24 cellular contexts compared by ENCODE assay signal in genomic region chr4:156660470-156660869, GRCh38.
"Had no signal": no experiment of that assay in that cellular context is flagged by ENCODE, and none has a peak within 500 bp of the region (broad histone marks: within the 10 kb centered on the region; RNA-seq: fewer than 3 reads in every experiment).

No MANE protein-coding gene starts in this region.

- ATAC-seq: activated T-cell treated with anti-CD3 and anti-CD28 coated beads, Interleukin-2, amount 50 U/mL, for 4 hours; Right ventricle myocardium inferior; T-cell had no signal

- H3K27me3 ChIP-seq: brain microvascular endothelial cell, cardiac muscle cell had no signal

- H3K27ac Mint-ChIP-seq: activated CD4-positive, alpha-beta memory T cell treated with anti-CD3 and anti-CD28 coated beads for 36 hours; activated CD4-positive, alpha-beta T cell treated with anti-CD3 and anti-CD28 coated beads, Interleukin-2, amount 10 ng/mL, durations not matched to agents 7 days and 5 days; activated naive CD4-positive, alpha-beta T cell treated with anti-CD3 and anti-CD28 coated beads for 36 hours; activated naive CD8-positive, alpha-beta T cell; T-cell had no signal

- H3K4me3 ChIP-seq: cardiac muscle cell, SK-N-MC had no signal

- H3K36me3 ChIP-seq: brain microvascular endothelial cell, cardiac muscle cell had no signal

- H3K36me3 Mint-ChIP-seq: activated CD4-positive, alpha-beta memory T cell treated with anti-CD3 and anti-CD28 coated beads for 36 hours; activated naive CD8-positive, alpha-beta T cell; T-cell had no signal

- H3K4me1 Mint-ChIP-seq: activated CD4-positive, alpha-beta T cell treated with anti-CD3 and anti-CD28 coated beads, Interleukin-2, amount 10 ng/mL, durations not matched to agents 7 days and 5 days; T-cell had no signal

- H3K9ac ChIP-seq: KMS-11 had no signal

- H3K9me3 Mint-ChIP-seq: activated CD4-positive, alpha-beta T cell treated with anti-CD3 and anti-CD28 coated beads, Interleukin-2, amount 10 ng/mL, durations not matched to agents 7 days and 5 days had no signal

- H3K27ac ChIP-seq: brain microvascular endothelial cell, cardiac muscle cell, KMS-11, SK-N-MC, VCaP had no signal

- DNase-seq: activated CD4-positive, alpha-beta memory T cell treated with anti-CD3 and anti-CD28 coated beads for 36 hours; activated CD4-positive, alpha-beta T cell treated with anti-CD3 and anti-CD28 coated beads, Interleukin-2, amount 10 ng/mL, durations not matched to agents 7 days and 5 days; activated CD4-positive, CD25-positive, alpha-beta regulatory T cell; activated CD8-positive, alpha-beta memory T cell treated with anti-CD3 and anti-CD28 coated beads for 24 hours; activated effector memory CD4-positive, alpha-beta T cell treated with anti-CD3 and anti-CD28 coated beads, Interleukin-2, amount 50 U/mL, for 16 hours; activated naive CD4-positive, alpha-beta T cell treated with anti-CD3 and anti-CD28 coated beads for 36 hours; activated T-cell treated with anti-CD3 and anti-CD28 coated beads, Interleukin-2, amount 50 U/mL, for 4 hours; amygdala; brain microvascular endothelial cell; NCI-H1092; NCI-H1417; NCI-H1694 treated with DMSO at 0.1 percent for 48 hours; NCI-H2029 treated with DMSO at 0.1 percent for 48 hours; NCI-H524 treated with DMSO at 0.1 percent for 48 hours; NCI-H748 treated with DMSO at 0.1 percent for 48 hours; T-cell; T-helper 2 cell; T1000 had no signal

- H3K27me3 Mint-ChIP-seq: activated CD4-positive, alpha-beta memory T cell treated with anti-CD3 and anti-CD28 coated beads for 36 hours; activated CD4-positive, alpha-beta T cell treated with anti-CD3 and anti-CD28 coated beads, Interleukin-2, amount 10 ng/mL, durations not matched to agents 7 days and 5 days; activated naive CD8-positive, alpha-beta T cell; T-cell had no signal

- H3K4me3 Mint-ChIP-seq: activated CD4-positive, alpha-beta memory T cell treated with anti-CD3 and anti-CD28 coated beads for 36 hours; activated CD4-positive, alpha-beta T cell treated with anti-CD3 and anti-CD28 coated beads, Interleukin-2, amount 10 ng/mL, durations not matched to agents 7 days and 5 days; activated naive CD4-positive, alpha-beta T cell treated with anti-CD3 and anti-CD28 coated beads for 36 hours; activated naive CD8-positive, alpha-beta T cell; activated T-cell treated with anti-CD3 and anti-CD28 coated beads, Interleukin-2, amount 50 U/mL, for 4 hours; T-cell had no signal

- H3K4me2 ChIP-seq: KMS-11 had no signal
